Comparison of ENCODE assay signal across 9 cellular contexts in the genomic region with DNA sequence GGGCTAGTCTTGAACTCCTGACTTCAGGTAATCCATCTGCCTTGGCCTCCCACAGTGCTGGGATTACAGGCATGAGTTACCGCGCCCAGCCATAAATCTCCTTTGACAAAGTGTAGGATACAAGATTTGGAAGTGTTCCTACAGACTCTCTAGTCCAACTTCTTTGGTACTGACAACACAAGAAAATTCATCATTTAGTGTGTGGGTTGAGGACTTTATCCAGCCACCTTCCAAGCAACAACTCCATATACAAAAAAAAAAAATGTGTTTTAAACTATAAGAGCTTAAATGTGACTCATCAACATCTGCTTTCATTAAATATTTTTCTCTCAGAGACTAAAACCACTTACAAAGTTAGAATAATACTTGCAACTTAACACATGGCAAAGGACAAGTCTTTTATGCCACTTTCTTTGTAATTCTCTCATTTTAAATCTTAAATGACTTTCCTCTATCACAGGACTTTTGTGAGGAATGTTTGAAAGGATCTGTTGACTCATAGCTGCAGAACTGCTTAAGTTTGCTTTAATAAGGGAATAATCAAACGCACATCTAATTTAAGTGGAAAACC. TPM values are rescaled to one million over a fixed set of nuclear protein-coding genes. Genes with fewer than 3 reads are reported as not detected.
DNase-seq lines count a peak whose midpoint lies in the region; ATAC-seq and TF ChIP-seq lines count a peak whose summit lies in the region.
"Had no signal": no experiment of that assay in that cellular context is flagged by ENCODE, and none has a peak within 500 bp of the region (broad histone marks: within the 10 kb centered on the region; RNA-seq: fewer than 3 reads in every experiment).

No MANE protein-coding gene starts in this region.

- no peak for ATAC-seq in activated CD4-positive, alpha-beta T cell treated with anti-CD3 and anti-CD28 coated beads for 36 hours

- no peaks in the 10 kb centered on the region for H3K4me1 Mint-ChIP-seq in activated CD4-positive, alpha-beta T cell treated with anti-CD3 and anti-CD28 coated beads for 36 hours
- H3K4me1 Mint-ChIP-seq: IgD-negative memory B cell had no signal

- H3K4me3 Mint-ChIP-seq in activated CD4-positive, alpha-beta T cell treated with anti-CD3 and anti-CD28 coated beads for 36 hours, result no peak overlapping the region
- H3K4me3 Mint-ChIP-seq: IgD-negative memory B cell had no signal

- H3K9me3 ChIP-seq in neuron (ENCODE audit: low read length), result no peaks in the 10 kb centered on the region

- H3K4me3 ChIP-seq in AG09309 (ENCODE audit: control insufficient read depth, low read depth, low read length) (no peak overlapping the region), epithelial cell of proximal tubule (ENCODE audit: low read depth, low read length) (no peak overlapping the region), neuron (ENCODE audit: low read length) (no peak overlapping the region)

- POLR2A ChIA-PET in activated CD4-positive, alpha-beta T cell treated with anti-CD3 and anti-CD28 coated beads for 36 hours (lab: Charles Lee), result no interaction called here

- H3K36me3 Mint-ChIP-seq in activated CD4-positive, alpha-beta T cell treated with anti-CD3 and anti-CD28 coated beads for 36 hours (ENCODE audit: low read depth), result no peaks in the 10 kb centered on the region
- H3K36me3 Mint-ChIP-seq: IgD-negative memory B cell had no signal

- H3K9me3 Mint-ChIP-seq in activated CD4-positive, alpha-beta T cell treated with anti-CD3 and anti-CD28 coated beads for 36 hours (ENCODE audit: low read depth), result no peaks in the 10 kb centered on the region
- H3K9me3 Mint-ChIP-seq: IgD-negative memory B cell had no signal

- H3K36me3 ChIP-seq in neuron (ENCODE audit: insufficient read depth, low read length), result no peaks in the 10 kb centered on the region

- no peak overlapping the region for H3K27ac Mint-ChIP-seq in activated CD4-positive, alpha-beta T cell treated with anti-CD3 and anti-CD28 coated beads for 36 hours
- H3K27ac Mint-ChIP-seq: IgD-negative memory B cell had no signal

- H3K27me3 ChIP-seq in neuron (ENCODE audit: insufficient read depth, low read length), result no peaks in the 10 kb centered on the region

- intact Hi-C loops in activated CD4-positive, alpha-beta T cell treated with anti-CD3 and anti-CD28 coated beads for 36 hours (cut with DNase I, micrococcal nuclease), result no loop called here

- CTCF ChIA-PET in activated CD4-positive, alpha-beta T cell treated with anti-CD3 and anti-CD28 coated beads for 36 hours (lab: Charles Lee), result interaction anchor here (1.4 kb wide), 1 partner anchor 12 kb away, joined by 6 read pairs; no protein-coding TSS in a partner anchor

- DNase-seq in AG09309 (ENCODE audit: low read depth) (peak; percentile 71), RPMI7951 (ENCODE audit: low read depth) (peak; percentile 80), epithelial cell of proximal tubule (ENCODE audit: low read depth) (peak; percentile 68), DMS153 (lab: John Stamatoyannopoulos, UW) (no peak), SKM-1 (lab: John Stamatoyannopoulos, UW; ENCODE audit: unreplicated experiment) (no peak)
- no peak for DNase-seq in activated CD4-positive, alpha-beta T cell treated with anti-CD3 and anti-CD28 coated beads, Interleukin-2, amount 50 U/mL, for 1 hour
- DNase-seq in activated CD4-positive, alpha-beta T cell treated with anti-CD3 and anti-CD28 coated beads for 36 hours, result no peak

- H2AFZ ChIP-seq in neuron (ENCODE audit: low read depth, low read length), result peak overlapping the region; percentile 9

- H3K4me1 ChIP-seq in neuron (ENCODE audit: insufficient read depth, low read length), result peaks cover 15% of the 10 kb centered on the region

- TF ChIP-seq CTCF in AG09309 (IDR thresholded peaks at IDR 0.05; ENCODE audit: control insufficient read depth, insufficient read depth, low read depth, low read length, missing control alignments) (no peak), epithelial cell of proximal tubule (conservative IDR thresholded peaks at IDR 0.05; ENCODE audit: low read depth, low read length) (no peak)

- peaks cover 8% of the 10 kb centered on the region for H3K27me3 Mint-ChIP-seq in activated CD4-positive, alpha-beta T cell treated with anti-CD3 and anti-CD28 coated beads for 36 hours

RNA-seq across cellular contexts. Expression of gene ITGAV, which starts 46.2 kb away (rescaled TPM):
- total RNA-seq in RPMI7951 (2014; rRNA removed; shearing (Covaris generic)), result 163 and 170 TPM in 2 replicates
- 98.8 and 135 TPM in 2 replicates for total RNA-seq in epithelial cell of proximal tubule
- 1 to 10 TPM; 5.1 to 6.0 TPM for total RNA-seq in activated CD4-positive, alpha-beta T cell treated with anti-CD3 and anti-CD28 coated beads for 36 hours

RNA-seq across cellular contexts. Expression of gene ZC3H15, which starts 57.6 kb away (rescaled TPM):
- total RNA-seq in RPMI7951 (2014; rRNA removed; shearing (Covaris generic)), result 97.4 and 121 TPM in 2 replicates
- total RNA-seq in epithelial cell of proximal tubule, result 63.1 and 80.2 TPM in 2 replicates
- total RNA-seq in activated CD4-positive, alpha-beta T cell treated with anti-CD3 and anti-CD28 coated beads for 36 hours, result 100 to 1,000 TPM; 100 to 115 TPM

Comparison
In these comparisons a context has a peak if more than half of its experiments do, and no peak if none do; other contexts are left out.
1. DNase-seq: peak in AG09309 (single experiment), RPMI7951 (single experiment) and epithelial cell of proximal tubule (single experiment); none in activated CD4-positive, alpha-beta T cell treated with anti-CD3 and anti-CD28 coated beads, Interleukin-2, amount 50 U/mL, for 1 hour (single experiment), DMS153 (single experiment), SKM-1 (single experiment) and activated CD4-positive, alpha-beta T cell treated with anti-CD3 and anti-CD28 coated beads for 36 hours (single experiment).
2. RNA of gene ITGAV, which starts 46.2 kb away (total RNA-seq): 163 to 170 TPM in RPMI7951 and 98.8 to 135 TPM in epithelial cell of proximal tubule; 5.1 to 6.0 TPM in activated CD4-positive, alpha-beta T cell treated with anti-CD3 and anti-CD28 coated beads for 36 hours; every median in the first group is over 10 times any median in the second.